ENCODE assay signal across 8 cellular contexts in the genomic region with DNA sequence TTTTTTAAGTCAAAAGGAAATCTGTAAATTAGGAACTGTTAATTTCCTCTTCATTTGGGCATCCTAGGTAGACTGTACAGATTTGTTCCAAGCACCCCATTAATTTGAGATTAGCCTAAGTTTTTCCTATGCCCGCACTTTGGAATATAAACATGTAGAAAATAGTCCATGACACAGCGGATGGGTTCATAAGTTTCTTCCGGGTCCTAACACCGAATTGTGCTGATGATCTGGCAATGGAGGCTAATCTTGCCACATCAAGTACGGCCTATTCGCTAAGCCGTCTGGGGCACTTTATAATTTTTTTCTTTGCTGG. TPM values are rescaled to one million over a fixed set of nuclear protein-coding genes. Genes with fewer than 3 reads are reported as not detected.
A peak's percentile ranks its signal among the peaks of the same experiment; 100 is the strongest.
DNase-seq lines count a peak whose midpoint lies in the region; ATAC-seq, FAIRE-seq and TF ChIP-seq lines count a peak whose summit lies in the region.

No MANE protein-coding gene starts in this region.

- H3K27me3 ChIP-seq in DND-41 (ENCODE audit: insufficient read depth, low read length, poor library complexity) (no peaks in the 10 kb centered on the region), K562 (ENCODE audit: control insufficient read depth in 2 of 2, insufficient read depth in 2 of 2, low read length in 2 of 2) (no peaks in the 10 kb centered on the region), mesenchymal stem cell (ENCODE audit: control insufficient read depth in 1 of 2, insufficient read depth in 1 of 2, low read length in 2 of 2) (peaks cover 0 to 34% of the 10 kb centered on the region in 2 experiments)

- BruUV-seq in K562 (replicated peaks; lab: Mats Ljungman, UMichigan): TSS peak; percentile 96

- no peak overlapping the region for H4K91ac ChIP-seq in mesenchymal stem cell (ENCODE audit: low read length)

- H3K9me3 ChIP-seq in DND-41 (ENCODE audit: insufficient read depth, low read length, severe bottlenecking) (no peaks in the 10 kb centered on the region), K562 (replicated peaks; ENCODE audit: control insufficient read depth, insufficient read depth, low read depth, low read length) (no peaks in the 10 kb centered on the region), mesenchymal stem cell (ENCODE audit: control insufficient read depth, low read length) (no peaks in the 10 kb centered on the region)

- FAIRE-seq in K562 (lab: Jason Lieb, UNC): no peak

- peak overlapping the region; percentile 33 to 80 for H3K18ac ChIP-seq in mesenchymal stem cell (ENCODE audit: low read depth in 1 of 2, low read length in 2 of 2)

- H3K4me2 ChIP-seq in DND-41 (ENCODE audit: insufficient read depth, low read length): peak overlapping the region; percentile 72
- H3K4me2 ChIP-seq in K562 (ENCODE audit: insufficient read depth, low read length): peak overlapping the region; percentile 79
- peak overlapping the region; percentile 65 for H3K4me2 ChIP-seq in mesenchymal stem cell (ENCODE audit: low read length, poor library complexity, severe bottlenecking)

- no peaks in the 10 kb centered on the region for H3K79me1 ChIP-seq in mesenchymal stem cell (replicated peaks; ENCODE audit: low read length, poor library complexity, severe bottlenecking)

- TF ChIP-seq POLR2A in K562 (conservative IDR thresholded peaks at IDR 0.05): no peak

- no peaks in the 10 kb centered on the region for H3K9me1 ChIP-seq in K562 (ENCODE audit: control insufficient read depth, insufficient read depth, low read length)

- no peak overlapping the region for H2BK12ac ChIP-seq in mesenchymal stem cell (ENCODE audit: low read length in 2 of 2)

- POLR2A ChIA-PET in K562 (lab: Yijun Ruan, JAX): interaction anchor here (0.7 to 1.5 kb wide), 5 partner anchors 13 to 252 kb away, joined by 3 to 4 read pairs (median 4); no protein-coding TSS in a partner anchor

- no peak overlapping the region for H2BK120ac ChIP-seq in mesenchymal stem cell (ENCODE audit: low read depth, low read length)

- no peak for TF ChIP-seq EP300 in K562 (IDR thresholded peaks at IDR 0.05; ENCODE audit: low read length)

- H3K27ac ChIP-seq in DND-41 (ENCODE audit: low read length) (peak overlapping the region; percentile 100), K562 (ENCODE audit: extremely low read depth, low read depth, low read length) (peak overlapping the region; percentile 100), mesenchymal stem cell (ENCODE audit: low read length, poor library complexity, severe bottlenecking) (peak overlapping the region; percentile 97)

- no peak overlapping the region for H3K4ac ChIP-seq in mesenchymal stem cell (ENCODE audit: low read depth in 1 of 2, low read length in 2 of 2)

- no peak overlapping the region for H2BK15ac ChIP-seq in mesenchymal stem cell (ENCODE audit: low read depth, poor library complexity, severe bottlenecking)

- H3K4me3 ChIP-seq in DND-41 (ENCODE audit: low read depth in 1 of 2, low read length in 2 of 2) (peak overlapping the region; percentile 66 to 84; a peak in 3 of 4 replicates), K562 (peak overlapping the region; percentile 90), mesenchymal stem cell (ENCODE audit: insufficient read depth in 1 of 2, low read depth in 1 of 2, low read length in 2 of 2) (peak overlapping the region; percentile 76 to 93)

- peak overlapping the region; percentile 66 for H2BK5ac ChIP-seq in mesenchymal stem cell (ENCODE audit: low read depth, low read length, poor library complexity, severe bottlenecking)

- H4K20me1 ChIP-seq in DND-41 (ENCODE audit: insufficient read depth, low read length): peaks cover 5% of the 10 kb centered on the region
- peaks cover 16% of the 10 kb centered on the region for H4K20me1 ChIP-seq in K562 (replicated peaks; ENCODE audit: control insufficient read depth, insufficient read depth, low read length)

- TF ChIP-seq RAD21 in K562 (CRISPR knock-in tag; conservative IDR thresholded peaks at IDR 0.05 in 1 of 2, IDR thresholded peaks at IDR 0.05 in 1 of 2): no peak

- TF ChIP-seq CTCF in DND-41 (IDR thresholded peaks at IDR 0.05; ENCODE audit: borderline replicate concordance, extremely low read depth, low read length, poor library complexity, severe bottlenecking) (no peak), K562 (IDR thresholded peaks at IDR 0.05 in 2 of 3, conservative IDR thresholded peaks at IDR 0.05 in 1 of 3; ENCODE audit: insufficient read depth in 2 of 3, low read depth in 1 of 3, low read length in 3 of 3) (no peak)

- H2AK5ac ChIP-seq in mesenchymal stem cell (ENCODE audit: low read length, severe bottlenecking): no peak overlapping the region

- H4K8ac ChIP-seq in mesenchymal stem cell (ENCODE audit: low read length): peak overlapping the region; percentile 28

- H3K36me3 ChIP-seq in DND-41 (ENCODE audit: insufficient read depth, low read length) (no peaks in the 10 kb centered on the region; the same call in 1 of the 2 replicates), K562 (ENCODE audit: control insufficient read depth, insufficient read depth, low read length) (peaks cover 8% of the 10 kb centered on the region), mesenchymal stem cell (ENCODE audit: control insufficient read depth in 1 of 2, insufficient read depth in 2 of 2, low read depth in 1 of 2, low read length in 2 of 2) (no peaks in the 10 kb centered on the region)

- intact Hi-C loops in K562 (cut with micrococcal nuclease): loop anchor here (5.0 kb wide), 1 partner anchor 37 kb away; no protein-coding TSS in a partner anchor

- peak overlapping the region; percentile 93 for H2AFZ ChIP-seq in DND-41 (ENCODE audit: low read depth, low read length)
- H2AFZ ChIP-seq in K562 (ENCODE audit: low read depth, low read length): peak overlapping the region; percentile 83
- no peak overlapping the region for H2AFZ ChIP-seq in mesenchymal stem cell (ENCODE audit: low read depth, low read length)

- no peak overlapping the region for H3K14ac ChIP-seq in mesenchymal stem cell (ENCODE audit: low read length in 2 of 2)

- peaks cover 37% of the 10 kb centered on the region for H3K79me2 ChIP-seq in DND-41 (ENCODE audit: insufficient read depth, low read length)
- peaks cover 37% of the 10 kb centered on the region for H3K79me2 ChIP-seq in K562 (ENCODE audit: control insufficient read depth, insufficient read depth, low read length)

- ATAC-seq in DND-41 (ENCODE audit: insufficient read depth, low read depth) (peak; percentile 3; the same call in 2 of the 3 replicates), HG03108 (IDR thresholded peaks at IDR 0.05; ENCODE audit: unreplicated experiment) (peak; percentile 2), K562 (no peak), HG02571 (IDR thresholded peaks at IDR 0.05; ENCODE audit: unreplicated experiment) (no peak)

- CTCF ChIA-PET in K562 (lab: Yijun Ruan, JAX; ENCODE audit: low intra/inter-chr PET ratio): no interaction called here

- DNase-seq in DND-41 (no peak), K562 (ENCODE audit: extremely low read depth in 1 of 4, low spot score in 3 of 4) (no peak), mesenchymal stem cell (no peak), HuH-7 (ENCODE audit: low spot score) (no peak), D341Med (ENCODE audit: low spot score) (no peak), NCI-H526 (lab: John Stamatoyannopoulos, UW) (no peak)

- WGBS in K562 (ENCODE audit: insufficient coverage, low coverage, missing lambda C conversion rate): 3% methylated on average over 6 of the region's 7 CpGs
- 2% methylated on average over 7 of the region's 7 CpGs for WGBS in mesenchymal stem cell

- peak overlapping the region; percentile 98 for H3K9ac ChIP-seq in DND-41 (ENCODE audit: low read depth, low read length)
- H3K9ac ChIP-seq in K562 (ENCODE audit: insufficient read depth in 1 of 2, low read depth in 2 of 2, low read length in 2 of 2): peak overlapping the region; percentile 76 to 80; a peak in 3 of 4 replicates
- H3K9ac ChIP-seq in mesenchymal stem cell (ENCODE audit: low read length): peak overlapping the region; percentile 100

- H3K4me1 ChIP-seq in DND-41 (ENCODE audit: insufficient read depth, low read length): peaks cover 26% of the 10 kb centered on the region
- peaks cover 11 to 12% of the 10 kb centered on the region in 2 experiments; a peak in 4 of 5 replicates for H3K4me1 ChIP-seq in K562 (replicated peaks in 1 of 2; ENCODE audit: control insufficient read depth in 2 of 2, insufficient read depth in 2 of 2, low read length in 2 of 2)
- H3K4me1 ChIP-seq in mesenchymal stem cell (ENCODE audit: control insufficient read depth, insufficient read depth, low read depth, low read length): no peaks in the 10 kb centered on the region

- no peak overlapping the region for H3K23ac ChIP-seq in mesenchymal stem cell (ENCODE audit: low read length in 2 of 2)

- in situ Hi-C loops in K562 (cut with MboI): no loop called here

TF ChIP-seq in K562, 482 proteins besides CTCF, POLR2A, EP300 and RAD21 (continues in another document):
- TF ChIP-seq YY1 (IDR thresholded peaks at IDR 0.05; ENCODE audit: borderline replicate concordance in 1 of 3, control insufficient read depth in 1 of 3, extremely low read depth in 1 of 3, insufficient read depth in 3 of 3, insufficient read length in 1 of 3, insufficient replicate concordance in 2 of 3, low read depth in 1 of 3, low read length in 2 of 3): peak in 1 of 3 experiments; percentile 58

RNA-seq across cellular contexts. Expression of a gene that starts 1.2 kb away (rescaled TPM):
- 138 and 396 TPM in 2 replicates for total RNA-seq in K562 (2011; cell fraction: chromatin; rRNA removed; ENCODE audit: low replicate concordance)
- total RNA-seq in K562 (2011; cell fraction: nucleolus; rRNA removed): 51.9 and 68.7 TPM in 2 replicates
- total RNA-seq in K562 (2011; cell fraction: nucleoplasm; rRNA removed): 103 and 125 TPM in 2 replicates
- total RNA-seq in K562 (2014; rRNA removed) (29.0 and 29.5 TPM in 2 replicates), K562 (2014; rRNA removed; fragmentation: Illumina TruSeq; extraction: Trizol) (47.8 and 53.8 TPM in 2 replicates), K562 (2015; rRNA removed; fragmentation: Illumina TruSeq; extraction: Trizol) (31.9 and 33.1 TPM in 2 replicates), K562 (2021) (44.9 and 45.7 TPM in 2 replicates)
- polyA plus RNA-seq in K562 (2011; rRNA removed) (26.1 and 40.1 TPM in 2 replicates), K562 (2014; fragmentation: Illumina TruSeq; extraction: Trizol) (29.4 and 31.0 TPM in 2 replicates), K562 (2014; fragmentation: Nextera tagmentation; extraction: Ambion mirVana) (10 to 100 TPM; 10.9 to 15.2 TPM), K562 (2014; rRNA removed) (19.0 and 21.4 TPM in 2 replicates)
- polyA plus RNA-seq in K562 (2011; cell fraction: cytosol; rRNA removed): 11.5 and 16.7 TPM in 2 replicates
- 35.7 and 38.8 TPM in 2 replicates for polyA plus RNA-seq in K562 (2011; cell fraction: nucleus; rRNA removed)
- polyA plus RNA-seq in K562 (2012): 21.9 and 23.8 TPM in 2 replicates
- 196 and 258 TPM in 2 replicates for polyA minus RNA-seq in K562 (2011; rRNA and poly(A)+ RNA removed)
- polyA minus RNA-seq in K562 (2011; cell fraction: cytosol; rRNA and poly(A)+ RNA removed): 77.6 and 121 TPM in 2 replicates
- 47.0 and 84.4 TPM in 2 replicates for polyA minus RNA-seq in K562 (2011; cell fraction: nucleus; rRNA and poly(A)+ RNA removed)
- polyA plus RNA-seq in mesenchymal stem cell (2013, experiment 1 of 2): 18.5 TPM
- 18.1 TPM for polyA plus RNA-seq in mesenchymal stem cell (2013, experiment 2 of 2)

Comparison
In these comparisons a context has a peak if more than half of its experiments do, and no peak if none do; other contexts are left out.
1. ATAC-seq: peak in DND-41 (single experiment) and HG03108 (single experiment); none in K562 (single experiment) and HG02571 (single experiment).
2. Peak in every context shown above with its lines, with median percentiles within 50 percentile points of each other: H3K27ac ChIP-seq, H3K4me2 ChIP-seq, H3K4me3 ChIP-seq and H3K9ac ChIP-seq.